8 cellular contexts compared by ENCODE assay signal in genomic region chr6:41560440-41561192, GRCh38. TPM values are rescaled to one million over a fixed set of nuclear protein-coding genes. Genes with fewer than 3 reads are reported as not detected.
DNase-seq lines count a peak whose midpoint lies in the region; ATAC-seq and TF ChIP-seq lines count a peak whose summit lies in the region.

No MANE protein-coding gene starts in this region.

- peaks cover 44% of the 10 kb centered on the region for H3K27me3 ChIP-seq in iPS-18a (ENCODE audit: control insufficient read depth, insufficient read depth, low read length)
- H3K27me3 ChIP-seq in PC-3 (ENCODE audit: low read length): no peaks in the 10 kb centered on the region

- DNase-seq in CMK (ENCODE audit: low read depth): peak; percentile 81
- no peak for DNase-seq in HFF-Myc (ENCODE audit: extremely low read depth, low read depth)
- peak; percentile 80 for DNase-seq in T follicular helper cell (ENCODE audit: low read depth)
- peak; percentile 91 for DNase-seq in activated naive CD8-positive, alpha-beta T cell treated with anti-CD3 and anti-CD28 coated beads, Interleukin-2, amount 10 ng/mL, durations not matched to agents 7 days and 5 days
- peak; percentile 67 for DNase-seq in stimulated activated CD4-positive, alpha-beta T cell treated with anti-CD3 and anti-CD28 coated beads, Interleukin-2, amount 100 ng/mL, for 4 hours (ENCODE audit: low read depth)
- DNase-seq in PC-3: no peak
- no peak for DNase-seq in GOT3 (lab: John Stamatoyannopoulos, UW)

- H3K36me3 ChIP-seq in iPS-18a (ENCODE audit: control insufficient read depth, low read depth, low read length) (no peaks in the 10 kb centered on the region), PC-3 (ENCODE audit: low read depth, low read length) (peaks cover under 1% of the 10 kb centered on the region; the same call in 1 of the 2 replicates)

- H3K27me3 Mint-ChIP-seq in activated naive CD8-positive, alpha-beta T cell treated with anti-CD3 and anti-CD28 coated beads, Interleukin-2, amount 10 ng/mL, durations not matched to agents 7 days and 5 days: peaks cover 52% of the 10 kb centered on the region

- ATAC-seq in activated naive CD8-positive, alpha-beta T cell treated with anti-CD3 and anti-CD28 coated beads, Interleukin-2, amount 10 ng/mL, durations not matched to agents 7 days and 5 days (ENCODE audit: low read depth): peak; percentile 96
- ATAC-seq in PC-3: no peak

- H3K9ac ChIP-seq in iPS-18a (ENCODE audit: low read length) (peak overlapping the region; percentile 37), PC-3 (ENCODE audit: low read length) (no peak overlapping the region)

- H3K9me3 ChIP-seq in iPS-18a (ENCODE audit: control insufficient read depth, low read depth, low read length) (no peaks in the 10 kb centered on the region), PC-3 (ENCODE audit: low read length) (no peaks in the 10 kb centered on the region)

- BruUV-seq in PC-3 (replicated peaks; lab: Mats Ljungman, UMichigan): no TSS peak

- intact Hi-C loops in PC-3 (cut with micrococcal nuclease): no loop called here

- peaks cover 46% of the 10 kb centered on the region for H3K4me1 ChIP-seq in iPS-18a (ENCODE audit: control insufficient read depth, low read depth, low read length)
- no peaks in the 10 kb centered on the region for H3K4me1 ChIP-seq in PC-3 (ENCODE audit: insufficient read depth, low read length)

- H3K27ac ChIP-seq in iPS-18a (ENCODE audit: low read length): no peak overlapping the region
- no peak overlapping the region for H3K27ac ChIP-seq in PC-3 (ENCODE audit: low read length)

- H3K27ac Mint-ChIP-seq in activated naive CD8-positive, alpha-beta T cell treated with anti-CD3 and anti-CD28 coated beads, Interleukin-2, amount 10 ng/mL, durations not matched to agents 7 days and 5 days: peak overlapping the region; percentile 67

- POLR2A ChIA-PET in activated naive CD8-positive, alpha-beta T cell treated with anti-CD3 and anti-CD28 coated beads, Interleukin-2, amount 10 ng/mL, durations not matched to agents 7 days and 5 days (lab: Charles Lee): interaction anchor here (1.0 kb wide), 2 partner anchors 14 to 115 kb away, joined by 4 to 5 read pairs; no protein-coding TSS in a partner anchor
- POLR2A ChIA-PET in PC-3 (lab: Charles Lee; ENCODE audit: unreplicated experiment): no interaction called here

- H3K4me1 Mint-ChIP-seq in activated naive CD8-positive, alpha-beta T cell treated with anti-CD3 and anti-CD28 coated beads, Interleukin-2, amount 10 ng/mL, durations not matched to agents 7 days and 5 days: peaks cover 26% of the 10 kb centered on the region

- H3K4me3 ChIP-seq in HFF-Myc (replicated peaks; ENCODE audit: low read depth, low read length) (0 out of 2 replicates have a peak overlapping the region, but pooled peaks have one; percentile 17), iPS-18a (ENCODE audit: low read length) (peak overlapping the region; percentile 81), PC-3 (ENCODE audit: low read length) (no peak overlapping the region)

- no peaks in the 10 kb centered on the region for H3K9me3 Mint-ChIP-seq in activated naive CD8-positive, alpha-beta T cell treated with anti-CD3 and anti-CD28 coated beads, Interleukin-2, amount 10 ng/mL, durations not matched to agents 7 days and 5 days

- 0 out of 2 replicates have a peak, but pooled peaks cover 4% of the 10 kb centered on the region for H3K79me2 ChIP-seq in PC-3 (ENCODE audit: low read length)

- H2AFZ ChIP-seq in PC-3 (ENCODE audit: low read length): no peak overlapping the region

- no peak overlapping the region for H3K4me2 ChIP-seq in PC-3 (ENCODE audit: low read length)

- CTCF ChIA-PET in PC-3 (lab: Charles Lee): no interaction called here

- peaks cover 4% of the 10 kb centered on the region for H3K36me3 Mint-ChIP-seq in activated naive CD8-positive, alpha-beta T cell treated with anti-CD3 and anti-CD28 coated beads, Interleukin-2, amount 10 ng/mL, durations not matched to agents 7 days and 5 days

- no peaks in the 10 kb centered on the region for H3F3A ChIP-seq in PC-3 (ENCODE audit: low read length, unreplicated experiment)

- TF ChIP-seq CTCF in HFF-Myc (IDR thresholded peaks at IDR 0.05; ENCODE audit: low read depth, low read length, missing control alignments) (no peak), PC-3 (conservative IDR thresholded peaks at IDR 0.05; ENCODE audit: low read depth, low read length) (no peak)

- peak overlapping the region; percentile 83 for H3K4me3 Mint-ChIP-seq in activated naive CD8-positive, alpha-beta T cell treated with anti-CD3 and anti-CD28 coated beads, Interleukin-2, amount 10 ng/mL, durations not matched to agents 7 days and 5 days

- H3K9me2 ChIP-seq in PC-3 (replicated peaks; ENCODE audit: low read length): no peaks in the 10 kb centered on the region

- H4K20me1 ChIP-seq in PC-3 (ENCODE audit: low read length): 0 out of 2 replicates have a peak, but pooled peaks cover 5% of the 10 kb centered on the region

RNA-seq across cellular contexts. Expression of gene FOXP4, which starts 14.4 kb away (rescaled TPM):
- total RNA-seq in activated naive CD8-positive, alpha-beta T cell treated with anti-CD3 and anti-CD28 coated beads, Interleukin-2, amount 10 ng/mL, durations not matched to agents 7 days and 5 days: 1 to 10 TPM; 7.5 to 8.8 TPM
- 6.7 and 15.5 TPM in 2 replicates for total RNA-seq in PC-3 (2014; rRNA removed)

Comparison
In these comparisons a context has a peak if more than half of its experiments do, and no peak if none do; other contexts are left out.
1. DNase-seq: peak in CMK (single experiment), T follicular helper cell (single experiment), activated naive CD8-positive, alpha-beta T cell treated with anti-CD3 and anti-CD28 coated beads, Interleukin-2, amount 10 ng/mL, durations not matched to agents 7 days and 5 days (single experiment) and stimulated activated CD4-positive, alpha-beta T cell treated with anti-CD3 and anti-CD28 coated beads, Interleukin-2, amount 100 ng/mL, for 4 hours (single experiment); none in HFF-Myc (single experiment), PC-3 (single experiment) and GOT3 (single experiment).